Comparison of ENCODE assay signal across 1 cellular context in the genomic region with DNA sequence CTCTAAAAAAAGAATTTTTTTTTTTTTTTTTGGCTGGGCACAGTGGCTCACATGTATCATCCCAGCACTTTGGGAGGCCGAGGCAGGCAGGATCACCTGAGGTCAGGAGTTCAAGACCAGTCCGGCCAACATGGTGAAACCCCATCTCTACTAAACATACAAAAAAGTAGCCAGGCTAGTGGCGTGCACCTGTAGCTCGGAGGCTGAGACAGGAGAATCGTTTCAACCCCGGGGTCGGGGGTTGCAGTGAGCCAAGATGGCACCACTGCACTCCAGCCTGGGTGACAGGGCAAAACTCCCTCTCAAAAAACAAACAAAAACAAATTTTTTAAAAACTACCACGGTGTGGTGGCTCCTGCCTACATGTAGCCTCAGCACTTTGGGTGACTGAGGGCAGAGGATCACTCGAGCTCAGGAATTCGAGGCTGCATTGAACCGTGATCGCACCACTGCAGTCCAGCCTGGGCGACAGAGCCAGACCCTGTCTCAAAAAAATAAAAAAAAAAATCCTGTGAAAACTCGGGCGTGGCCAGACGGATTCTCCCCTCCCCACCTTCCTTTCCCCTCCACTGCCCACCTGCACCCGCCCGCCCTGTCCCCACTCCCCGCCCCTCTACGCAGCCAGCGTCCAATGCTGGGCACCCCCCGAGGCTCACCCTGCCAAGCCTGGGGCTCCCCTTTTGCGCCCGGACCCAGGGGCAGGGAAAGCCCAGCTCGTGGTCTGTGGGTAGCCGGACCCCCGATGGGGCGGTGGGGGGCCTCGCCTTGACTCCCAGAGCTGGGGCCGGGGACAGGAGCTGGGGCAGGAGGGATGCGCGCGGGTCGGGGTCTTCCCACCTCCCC.
TF ChIP-seq lines count a peak whose summit lies in the region.

No MANE protein-coding gene starts in this region.

TF ChIP-seq in GM12878, 131 proteins besides CTCF, POLR2A, EP300 and RAD21 (continued from another document):
- TF ChIP-seq CHD2 (IDR thresholded peaks at IDR 0.05; ENCODE audit: borderline replicate concordance, low read depth, low read length) (peak; percentile 35; the same call in 1 of the 2 replicates), EZH2 (IDR thresholded peaks at IDR 0.05; ENCODE audit: borderline replicate concordance, control insufficient read depth, low read depth, low read length) (no peak), BACH1 (IDR thresholded peaks at IDR 0.05; ENCODE audit: borderline replicate concordance) (no peak), CEBPB (IDR thresholded peaks at IDR 0.05; ENCODE audit: borderline replicate concordance in 1 of 2, low read depth in 2 of 2, low read length in 2 of 2) (no peak), HDAC2 (IDR thresholded peaks at IDR 0.05) (no peak), CBX5 (IDR thresholded peaks at IDR 0.05; ENCODE audit: low read depth) (no peak), TARDBP (IDR thresholded peaks at IDR 0.05; ENCODE audit: borderline replicate concordance) (no peak), HDGF (IDR thresholded peaks at IDR 0.05) (peak; percentile 62; the same call in 1 of the 2 replicates), ZNF217 (IDR thresholded peaks at IDR 0.05) (no peak), SP1 (IDR thresholded peaks at IDR 0.05; ENCODE audit: low read depth, low read length) (no peak), SMARCA5 (IDR thresholded peaks at IDR 0.05) (peak; percentile 22), ZNF622 (IDR thresholded peaks at IDR 0.05) (no peak), RAD51 (IDR thresholded peaks at IDR 0.05) (no peak), ZSCAN29 (IDR thresholded peaks at IDR 0.05) (no peak)
- TF ChIP-seq, protein P1, sequence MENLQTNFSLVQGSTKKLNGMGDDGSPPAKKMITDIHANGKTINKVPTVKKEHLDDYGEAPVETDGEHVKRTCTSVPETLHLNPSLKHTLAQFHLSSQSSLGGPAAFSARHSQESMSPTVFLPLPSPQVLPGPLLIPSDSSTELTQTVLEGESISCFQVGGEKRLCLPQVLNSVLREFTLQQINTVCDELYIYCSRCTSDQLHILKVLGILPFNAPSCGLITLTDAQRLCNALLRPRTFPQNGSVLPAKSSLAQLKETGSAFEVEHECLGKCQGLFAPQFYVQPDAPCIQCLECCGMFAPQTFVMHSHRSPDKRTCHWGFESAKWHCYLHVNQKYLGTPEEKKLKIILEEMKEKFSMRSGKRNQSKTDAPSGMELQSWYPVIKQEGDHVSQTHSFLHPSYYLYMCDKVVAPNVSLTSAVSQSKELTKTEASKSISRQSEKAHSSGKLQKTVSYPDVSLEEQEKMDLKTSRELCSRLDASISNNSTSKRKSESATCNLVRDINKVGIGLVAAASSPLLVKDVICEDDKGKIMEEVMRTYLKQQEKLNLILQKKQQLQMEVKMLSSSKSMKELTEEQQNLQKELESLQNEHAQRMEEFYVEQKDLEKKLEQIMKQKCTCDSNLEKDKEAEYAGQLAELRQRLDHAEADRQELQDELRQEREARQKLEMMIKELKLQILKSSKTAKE (IDR thresholded peaks at IDR 0.05; ENCODE audit: low read depth, poor library complexity, severe bottlenecking), result no peak
- TF ChIP-seq, protein P2, sequence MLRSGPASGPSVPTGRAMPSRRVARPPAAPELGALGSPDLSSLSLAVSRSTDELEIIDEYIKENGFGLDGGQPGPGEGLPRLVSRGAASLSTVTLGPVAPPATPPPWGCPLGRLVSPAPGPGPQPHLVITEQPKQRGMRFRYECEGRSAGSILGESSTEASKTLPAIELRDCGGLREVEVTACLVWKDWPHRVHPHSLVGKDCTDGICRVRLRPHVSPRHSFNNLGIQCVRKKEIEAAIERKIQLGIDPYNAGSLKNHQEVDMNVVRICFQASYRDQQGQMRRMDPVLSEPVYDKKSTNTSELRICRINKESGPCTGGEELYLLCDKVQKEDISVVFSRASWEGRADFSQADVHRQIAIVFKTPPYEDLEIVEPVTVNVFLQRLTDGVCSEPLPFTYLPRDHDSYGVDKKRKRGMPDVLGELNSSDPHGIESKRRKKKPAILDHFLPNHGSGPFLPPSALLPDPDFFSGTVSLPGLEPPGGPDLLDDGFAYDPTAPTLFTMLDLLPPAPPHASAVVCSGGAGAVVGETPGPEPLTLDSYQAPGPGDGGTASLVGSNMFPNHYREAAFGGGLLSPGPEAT (IDR thresholded peaks at IDR 0.05; ENCODE audit: low read depth), result no peak
- TF ChIP-seq, protein P3, sequence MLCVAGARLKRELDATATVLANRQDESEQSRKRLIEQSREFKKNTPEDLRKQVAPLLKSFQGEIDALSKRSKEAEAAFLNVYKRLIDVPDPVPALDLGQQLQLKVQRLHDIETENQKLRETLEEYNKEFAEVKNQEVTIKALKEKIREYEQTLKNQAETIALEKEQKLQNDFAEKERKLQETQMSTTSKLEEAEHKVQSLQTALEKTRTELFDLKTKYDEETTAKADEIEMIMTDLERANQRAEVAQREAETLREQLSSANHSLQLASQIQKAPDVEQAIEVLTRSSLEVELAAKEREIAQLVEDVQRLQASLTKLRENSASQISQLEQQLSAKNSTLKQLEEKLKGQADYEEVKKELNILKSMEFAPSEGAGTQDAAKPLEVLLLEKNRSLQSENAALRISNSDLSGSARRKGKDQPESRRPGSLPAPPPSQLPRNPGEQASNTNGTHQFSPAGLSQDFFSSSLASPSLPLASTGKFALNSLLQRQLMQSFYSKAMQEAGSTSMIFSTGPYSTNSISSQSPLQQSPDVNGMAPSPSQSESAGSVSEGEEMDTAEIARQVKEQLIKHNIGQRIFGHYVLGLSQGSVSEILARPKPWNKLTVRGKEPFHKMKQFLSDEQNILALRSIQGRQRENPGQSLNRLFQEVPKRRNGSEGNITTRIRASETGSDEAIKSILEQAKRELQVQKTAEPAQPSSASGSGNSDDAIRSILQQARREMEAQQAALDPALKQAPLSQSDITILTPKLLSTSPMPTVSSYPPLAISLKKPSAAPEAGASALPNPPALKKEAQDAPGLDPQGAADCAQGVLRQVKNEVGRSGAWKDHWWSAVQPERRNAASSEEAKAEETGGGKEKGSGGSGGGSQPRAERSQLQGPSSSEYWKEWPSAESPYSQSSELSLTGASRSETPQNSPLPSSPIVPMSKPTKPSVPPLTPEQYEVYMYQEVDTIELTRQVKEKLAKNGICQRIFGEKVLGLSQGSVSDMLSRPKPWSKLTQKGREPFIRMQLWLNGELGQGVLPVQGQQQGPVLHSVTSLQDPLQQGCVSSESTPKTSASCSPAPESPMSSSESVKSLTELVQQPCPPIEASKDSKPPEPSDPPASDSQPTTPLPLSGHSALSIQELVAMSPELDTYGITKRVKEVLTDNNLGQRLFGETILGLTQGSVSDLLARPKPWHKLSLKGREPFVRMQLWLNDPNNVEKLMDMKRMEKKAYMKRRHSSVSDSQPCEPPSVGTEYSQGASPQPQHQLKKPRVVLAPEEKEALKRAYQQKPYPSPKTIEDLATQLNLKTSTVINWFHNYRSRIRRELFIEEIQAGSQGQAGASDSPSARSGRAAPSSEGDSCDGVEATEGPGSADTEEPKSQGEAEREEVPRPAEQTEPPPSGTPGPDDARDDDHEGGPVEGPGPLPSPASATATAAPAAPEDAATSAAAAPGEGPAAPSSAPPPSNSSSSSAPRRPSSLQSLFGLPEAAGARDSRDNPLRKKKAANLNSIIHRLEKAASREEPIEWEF (IDR thresholded peaks at IDR 0.05; ENCODE audit: insufficient replicate concordance, low read depth, low read length), result no peak
TF ChIP-seq in GM12878: peak in this region for 8.
